In genomic region chr3:190892328-190893011, GRCh38 we compare ENCODE assay signal across 24 cellular contexts. TPM values are rescaled to one million over a fixed set of nuclear protein-coding genes. Genes with fewer than 3 reads are reported as not detected.
DNase-seq lines count a peak whose midpoint lies in the region; ATAC-seq and TF ChIP-seq lines count a peak whose summit lies in the region.
"Had no signal": no experiment of that assay in that cellular context is flagged by ENCODE, and none has a peak within 500 bp of the region (broad histone marks: within the 10 kb centered on the region; RNA-seq: fewer than 3 reads in every experiment).

No MANE protein-coding gene starts in this region.

- POLR2A ChIA-PET in activated CD8-positive, alpha-beta T cell treated with anti-CD3 and anti-CD28 coated beads for 36 hours (lab: Charles Lee): no interaction called here

- intact Hi-C loops in activated CD8-positive, alpha-beta T cell treated with anti-CD3 and anti-CD28 coated beads for 36 hours (cut with micrococcal nuclease): no loop called here

- H3K4me3 Mint-ChIP-seq in activated CD8-positive, alpha-beta T cell treated with anti-CD3 and anti-CD28 coated beads for 36 hours: no peak overlapping the region
- H3K4me3 Mint-ChIP-seq: activated T-cell treated with anti-CD3 and anti-CD28 coated beads, Interleukin-2, amount 50 U/mL, for 4 hours; T-cell had no signal

- peak; percentile 14 for DNase-seq in ELF-1 (ENCODE audit: low read depth, low spot score)
- DNase-seq in LHCN-M2 (ENCODE audit: low read depth): peak; percentile 47
- DNase-seq in astrocyte of the spinal cord (ENCODE audit: low read depth, low spot score): peak; percentile 78
- DNase-seq in iris pigment epithelial cell (ENCODE audit: low read depth): peak; percentile 14
- no peak for DNase-seq in ecto neural progenitor cell (ENCODE audit: low spot score)
- no peak for DNase-seq in effector CD8-positive, alpha-beta T cell (lab: John Stamatoyannopoulos, UW)
- no peak for DNase-seq in activated CD8-positive, alpha-beta T cell treated with anti-CD3 and anti-CD28 coated beads for 36 hours
- DNase-seq: activated naive CD4-positive, alpha-beta T cell; activated T-cell treated with anti-CD3 and anti-CD28 coated beads, Interleukin-2, amount 50 U/mL, for 4 hours; cortex of kidney; glutamatergic neuron; NCI-H187 treated with DMSO at 0.1 percent for 48 hours; NCI-H226; NK-92 treated with Interleukin-12 subunit alpha and Interleukin-12 subunit beta, amount 100 ng/mL, for 24 hours; SIG-M5; sigmoid colon; stimulated activated CD4-positive, alpha-beta T cell treated with anti-CD3 and anti-CD28 coated beads, Interleukin-15, amount 100 ng/mL, for 24 hours; stomach; T-cell had no signal

- H3K36me3 Mint-ChIP-seq in activated CD8-positive, alpha-beta T cell treated with anti-CD3 and anti-CD28 coated beads for 36 hours (ENCODE audit: low read depth): no peaks in the 10 kb centered on the region
- H3K36me3 Mint-ChIP-seq: T-cell had no signal

- in situ Hi-C loops in astrocyte of the spinal cord (cut with HindIII; ENCODE audit: low sequenced_read_pairs): no loop called here

- H3K4me3 ChIP-seq in astrocyte of the spinal cord (ENCODE audit: low read depth, low read length): no peak overlapping the region
- H3K4me3 ChIP-seq: prostate gland, sigmoid colon, stomach, tibial nerve had no signal

- no peak for TF ChIP-seq CTCF in astrocyte of the spinal cord (IDR thresholded peaks at IDR 0.05; ENCODE audit: low read depth, low read length)
- no peak for TF ChIP-seq CTCF in activated CD8-positive, alpha-beta T cell treated with anti-CD3 and anti-CD28 coated beads for 36 hours (IDR thresholded peaks at IDR 0.05)

- H3K27ac Mint-ChIP-seq in activated CD8-positive, alpha-beta T cell treated with anti-CD3 and anti-CD28 coated beads for 36 hours: no peak overlapping the region
- H3K27ac Mint-ChIP-seq: T-cell had no signal

- H3K4me1 Mint-ChIP-seq in activated CD8-positive, alpha-beta T cell treated with anti-CD3 and anti-CD28 coated beads for 36 hours (ENCODE audit: low read depth): no peaks in the 10 kb centered on the region
- H3K4me1 Mint-ChIP-seq: T-cell had no signal

- H3K9me3 Mint-ChIP-seq in activated CD8-positive, alpha-beta T cell treated with anti-CD3 and anti-CD28 coated beads for 36 hours: peaks cover 12% of the 10 kb centered on the region

- H3K27me3 Mint-ChIP-seq in activated CD8-positive, alpha-beta T cell treated with anti-CD3 and anti-CD28 coated beads for 36 hours: peaks cover 4% of the 10 kb centered on the region

- CTCF ChIA-PET in activated CD8-positive, alpha-beta T cell treated with anti-CD3 and anti-CD28 coated beads for 36 hours (lab: Charles Lee): no interaction called here

- ATAC-seq in activated CD8-positive, alpha-beta T cell treated with anti-CD3 and anti-CD28 coated beads for 36 hours: no peak
- no peak for ATAC-seq in HG03135 (IDR thresholded peaks at IDR 0.05; ENCODE audit: unreplicated experiment)
- ATAC-seq: activated T-cell treated with anti-CD3 and anti-CD28 coated beads, Interleukin-2, amount 50 U/mL, for 4 hours; Panc1; T-cell had no signal

RNA-seq across cellular contexts. Expression of gene GMNC, which starts 30.0 kb away (rescaled TPM):
- total RNA-seq in LHCN-M2 (2014; rRNA removed): 0.75 TPM in 1 of 2 replicates, not detected in the other
- polyA plus RNA-seq in LHCN-M2 (2012): not detected
- total RNA-seq in activated CD8-positive, alpha-beta T cell treated with anti-CD3 and anti-CD28 coated beads for 36 hours: not detected
- total RNA-seq: activated T-cell treated with anti-CD3 and anti-CD28 coated beads, Interleukin-2, amount 50 U/mL, for 4 hours; lung microvascular endothelial cell; sigmoid colon; T-cell; tibial nerve had no signal
- polyA plus RNA-seq: stomach had no signal

Comparison
In these comparisons a context has a peak if more than half of its experiments do, and no peak if none do; other contexts are left out.
1. DNase-seq: peak in ELF-1 (single experiment), LHCN-M2 (single experiment), astrocyte of the spinal cord (single experiment) and iris pigment epithelial cell (single experiment); none in ecto neural progenitor cell (single experiment), effector CD8-positive, alpha-beta T cell (single experiment) and activated CD8-positive, alpha-beta T cell treated with anti-CD3 and anti-CD28 coated beads for 36 hours (single experiment).